In genomic region chr1:183879477-183879876, GRCh38 we compare ENCODE assay signal across 1 cellular context.
TF ChIP-seq lines count a peak whose summit lies in the region.

No MANE protein-coding gene starts in this region.

TF ChIP-seq in SK-N-SH treated with all-trans-retinoic acid at 6 μM for 48 hours, 23 proteins besides CTCF, POLR2A, EP300 and RAD21 (continued from another document):
- TF ChIP-seq RARB (CRISPR knock-in tag; IDR thresholded peaks at IDR 0.05) (no peak), PPARA (CRISPR knock-in tag; IDR thresholded peaks at IDR 0.05; ENCODE audit: borderline replicate concordance) (no peak), ZFP3 (CRISPR knock-in tag; IDR thresholded peaks at IDR 0.05) (no peak), ARNTL (CRISPR knock-in tag; IDR thresholded peaks at IDR 0.05; ENCODE audit: borderline replicate concordance, low read depth) (no peak)
- TF ChIP-seq, protein P1, sequence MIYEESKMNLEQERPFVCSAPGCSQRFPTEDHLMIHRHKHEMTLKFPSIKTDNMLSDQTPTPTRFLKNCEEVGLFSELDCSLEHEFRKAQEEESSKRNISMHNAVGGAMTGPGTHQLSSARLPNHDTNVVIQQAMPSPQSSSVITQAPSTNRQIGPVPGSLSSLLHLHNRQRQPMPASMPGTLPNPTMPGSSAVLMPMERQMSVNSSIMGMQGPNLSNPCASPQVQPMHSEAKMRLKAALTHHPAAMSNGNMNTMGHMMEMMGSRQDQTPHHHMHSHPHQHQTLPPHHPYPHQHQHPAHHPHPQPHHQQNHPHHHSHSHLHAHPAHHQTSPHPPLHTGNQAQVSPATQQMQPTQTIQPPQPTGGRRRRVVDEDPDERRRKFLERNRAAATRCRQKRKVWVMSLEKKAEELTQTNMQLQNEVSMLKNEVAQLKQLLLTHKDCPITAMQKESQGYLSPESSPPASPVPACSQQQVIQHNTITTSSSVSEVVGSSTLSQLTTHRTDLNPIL (CRISPR knock-in tag; IDR thresholded peaks at IDR 0.05; ENCODE audit: low read depth): no peak
